2 cellular contexts compared by ENCODE assay signal in the genomic region with DNA sequence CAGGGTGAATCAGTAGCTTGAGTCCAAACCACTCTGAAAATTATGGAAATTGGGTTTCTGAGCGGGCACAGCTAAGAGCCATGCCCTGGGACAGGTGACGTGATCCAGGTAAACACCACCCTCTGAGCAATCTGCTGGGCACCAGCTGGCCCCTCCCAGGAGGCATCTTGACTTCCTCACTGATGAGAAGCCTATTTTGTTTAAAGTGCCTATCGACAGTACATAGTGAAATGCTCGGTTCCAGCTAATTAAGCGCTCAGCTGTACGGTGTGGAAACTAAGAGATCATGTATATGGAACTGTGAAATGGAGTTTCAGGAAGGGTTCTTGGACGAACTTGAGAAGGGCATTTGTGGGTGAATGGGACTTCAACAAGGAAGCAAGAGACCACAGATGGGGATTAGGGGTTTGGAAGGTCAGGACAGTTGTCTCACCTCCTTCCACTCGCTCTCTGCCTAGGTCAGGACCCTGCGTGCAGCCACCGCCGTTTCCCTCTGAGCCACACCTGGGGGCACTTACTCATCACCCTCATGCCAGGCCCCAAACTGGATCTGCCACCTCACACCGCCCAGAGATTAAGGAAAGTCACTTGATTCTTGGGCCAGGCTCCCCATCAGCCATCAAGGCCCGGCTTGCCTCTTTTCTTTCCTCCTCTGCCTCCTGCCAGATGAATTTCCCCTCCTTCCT.
TF ChIP-seq lines count a peak whose summit lies in the region.

No MANE protein-coding gene starts in this region.

TF ChIP-seq in SK-N-SH, 30 proteins besides CTCF, POLR2A, EP300 and RAD21 (continued from another document):
- TF ChIP-seq, protein P1, sequence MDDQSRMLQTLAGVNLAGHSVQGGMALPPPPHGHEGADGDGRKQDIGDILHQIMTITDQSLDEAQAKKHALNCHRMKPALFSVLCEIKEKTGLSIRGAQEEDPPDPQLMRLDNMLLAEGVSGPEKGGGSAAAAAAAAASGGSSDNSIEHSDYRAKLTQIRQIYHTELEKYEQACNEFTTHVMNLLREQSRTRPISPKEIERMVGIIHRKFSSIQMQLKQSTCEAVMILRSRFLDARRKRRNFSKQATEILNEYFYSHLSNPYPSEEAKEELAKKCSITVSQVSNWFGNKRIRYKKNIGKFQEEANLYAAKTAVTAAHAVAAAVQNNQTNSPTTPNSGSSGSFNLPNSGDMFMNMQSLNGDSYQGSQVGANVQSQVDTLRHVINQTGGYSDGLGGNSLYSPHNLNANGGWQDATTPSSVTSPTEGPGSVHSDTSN (IDR thresholded peaks at IDR 0.05), result no peak
- TF ChIP-seq SMC3 (IDR thresholded peaks at IDR 0.05; ENCODE audit: low read depth, low read length) (no peak), EZH2phosphoT487 (IDR thresholded peaks at IDR 0.05; ENCODE audit: borderline replicate concordance, low read depth) (no peak), RFX5 (IDR thresholded peaks at IDR 0.05; ENCODE audit: low read length) (no peak), REST (IDR thresholded peaks at IDR 0.05; ENCODE audit: low read depth, low read length) (no peak), FOXM1 (IDR thresholded peaks at IDR 0.05; ENCODE audit: low read depth) (no peak), GABPA (IDR thresholded peaks at IDR 0.05; ENCODE audit: low read depth) (no peak)

TF ChIP-seq in SK-N-SH treated with all-trans-retinoic acid at 6 μM for 48 hours, 23 proteins besides CTCF, POLR2A, EP300 and RAD21 (continued from another document):
- TF ChIP-seq PPARA (CRISPR knock-in tag; IDR thresholded peaks at IDR 0.05; ENCODE audit: borderline replicate concordance) (no peak), ZC3H10 (CRISPR knock-in tag; IDR thresholded peaks at IDR 0.05) (no peak), TSHZ2 (CRISPR knock-in tag; IDR thresholded peaks at IDR 0.05) (no peak), OSR1 (CRISPR knock-in tag; IDR thresholded peaks at IDR 0.05) (no peak), BACH2 (CRISPR knock-in tag; IDR thresholded peaks at IDR 0.05; ENCODE audit: borderline replicate concordance) (no peak), ZNF565 (CRISPR knock-in tag; conservative IDR thresholded peaks at IDR 0.05; ENCODE audit: low read depth) (no peak), TOX (CRISPR knock-in tag; IDR thresholded peaks at IDR 0.05; ENCODE audit: borderline replicate concordance) (no peak), ZNF70 (CRISPR knock-in tag; IDR thresholded peaks at IDR 0.05) (no peak), ARNTL (CRISPR knock-in tag; IDR thresholded peaks at IDR 0.05; ENCODE audit: borderline replicate concordance, low read depth) (no peak), ZFP30 (CRISPR knock-in tag; IDR thresholded peaks at IDR 0.05) (no peak), ESRRG (CRISPR knock-in tag; IDR thresholded peaks at IDR 0.05) (no peak)
- TF ChIP-seq, protein P2, sequence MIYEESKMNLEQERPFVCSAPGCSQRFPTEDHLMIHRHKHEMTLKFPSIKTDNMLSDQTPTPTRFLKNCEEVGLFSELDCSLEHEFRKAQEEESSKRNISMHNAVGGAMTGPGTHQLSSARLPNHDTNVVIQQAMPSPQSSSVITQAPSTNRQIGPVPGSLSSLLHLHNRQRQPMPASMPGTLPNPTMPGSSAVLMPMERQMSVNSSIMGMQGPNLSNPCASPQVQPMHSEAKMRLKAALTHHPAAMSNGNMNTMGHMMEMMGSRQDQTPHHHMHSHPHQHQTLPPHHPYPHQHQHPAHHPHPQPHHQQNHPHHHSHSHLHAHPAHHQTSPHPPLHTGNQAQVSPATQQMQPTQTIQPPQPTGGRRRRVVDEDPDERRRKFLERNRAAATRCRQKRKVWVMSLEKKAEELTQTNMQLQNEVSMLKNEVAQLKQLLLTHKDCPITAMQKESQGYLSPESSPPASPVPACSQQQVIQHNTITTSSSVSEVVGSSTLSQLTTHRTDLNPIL (CRISPR knock-in tag; IDR thresholded peaks at IDR 0.05; ENCODE audit: low read depth), result no peak
- TF ChIP-seq, protein P3, sequence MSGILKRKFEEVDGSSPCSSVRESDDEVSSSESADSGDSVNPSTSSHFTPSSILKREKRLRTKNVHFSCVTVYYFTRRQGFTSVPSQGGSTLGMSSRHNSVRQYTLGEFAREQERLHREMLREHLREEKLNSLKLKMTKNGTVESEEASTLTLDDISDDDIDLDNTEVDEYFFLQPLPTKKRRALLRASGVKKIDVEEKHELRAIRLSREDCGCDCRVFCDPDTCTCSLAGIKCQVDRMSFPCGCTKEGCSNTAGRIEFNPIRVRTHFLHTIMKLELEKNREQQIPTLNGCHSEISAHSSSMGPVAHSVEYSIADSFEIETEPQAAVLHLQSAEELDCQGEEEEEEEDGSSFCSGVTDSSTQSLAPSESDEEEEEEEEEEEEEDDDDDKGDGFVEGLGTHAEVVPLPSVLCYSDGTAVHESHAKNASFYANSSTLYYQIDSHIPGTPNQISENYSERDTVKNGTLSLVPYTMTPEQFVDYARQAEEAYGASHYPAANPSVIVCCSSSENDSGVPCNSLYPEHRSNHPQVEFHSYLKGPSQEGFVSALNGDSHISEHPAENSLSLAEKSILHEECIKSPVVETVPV (CRISPR knock-in tag; IDR thresholded peaks at IDR 0.05), result no peak
